In the genomic region with DNA sequence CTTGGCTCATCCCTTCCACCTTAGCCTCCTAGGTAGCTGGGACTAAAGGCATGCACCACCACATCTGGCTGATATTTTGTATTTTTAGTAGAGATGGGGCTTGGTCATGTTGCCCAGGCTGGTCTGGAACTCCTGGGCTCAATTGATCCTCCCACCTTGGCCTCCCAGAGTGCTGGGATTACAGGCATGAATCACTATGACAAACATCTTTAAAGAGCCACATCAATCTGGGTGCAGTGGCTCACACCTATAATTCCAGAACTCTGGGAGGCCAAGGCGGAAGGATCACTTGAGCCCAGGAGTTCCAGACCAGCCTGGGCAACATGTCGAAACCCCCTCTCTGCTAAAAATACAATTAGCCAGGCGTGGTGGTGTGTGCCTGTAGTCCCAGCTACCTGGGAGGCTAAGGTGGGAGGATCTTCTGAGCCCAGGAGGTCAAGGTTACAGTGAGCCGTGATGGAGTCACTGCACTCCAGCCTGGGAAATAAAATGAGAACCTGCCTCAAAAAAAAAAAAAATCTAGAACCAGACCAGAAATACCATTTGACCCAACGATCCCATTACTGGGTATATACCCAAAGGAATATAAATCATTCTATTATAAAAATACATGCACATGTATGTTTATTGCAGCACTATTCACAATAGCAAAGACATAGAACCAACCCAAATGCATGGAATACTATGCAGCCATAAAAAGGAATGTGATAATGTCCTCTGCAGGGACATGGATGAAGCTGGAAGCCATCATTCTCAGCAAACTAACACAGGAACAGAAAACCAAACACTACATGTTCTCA, we compare ENCODE assay signal across 5 cellular contexts. TPM values are rescaled to one million over a fixed set of nuclear protein-coding genes. Genes with fewer than 3 reads are reported as not detected.
DNase-seq lines count a peak whose midpoint lies in the region; FAIRE-seq and TF ChIP-seq lines count a peak whose summit lies in the region.
"Not testable (repeated sequence)": the region's sequence is repeated elsewhere in the genome, so short reads cannot be mapped to it uniquely, and the experiment has no call there.

No MANE protein-coding gene starts in this region.

- H3K9ac ChIP-seq in endodermal cell (ENCODE audit: extremely low read depth, low read length, poor library complexity, severe bottlenecking) = not testable (repeated sequence)

- FAIRE-seq in RCC 7860 (lab: Jason Lieb, UNC) = not testable (repeated sequence)

- H3K36me3 ChIP-seq in HEK293 (ENCODE audit: control insufficient read depth in 2 of 2, insufficient read depth in 1 of 2, low read length in 2 of 2); endodermal cell (ENCODE audit: control insufficient read depth, insufficient read depth, low read length): not testable (repeated sequence)

- CTCF ChIA-PET in HEK293 (lab: Yijun Ruan, JAX) = interaction anchor here (0.6 to 3.8 kb wide), 6 partner anchors 29 to 1199 kb away, joined by 3 to 27 read pairs (median 5); no protein-coding TSS in a partner anchor

- POLR2A ChIA-PET in HEK293 (lab: Yijun Ruan, JAX) = interaction anchor here (2.0 to 3.4 kb wide), 2 partner anchors 16 to 29 kb away, joined by 11 to 18 read pairs; a partner anchor contains a TSS

- H3K27me3 ChIP-seq in endodermal cell (ENCODE audit: control insufficient read depth, insufficient read depth, low read length, poor library complexity, severe bottlenecking) = peaks cover 39% of the 10 kb centered on the region

- WGBS in endodermal cell (ENCODE audit: insufficient coverage in 1 of 2, insufficient read length in 1 of 2), 2 experiments = 94 to 100% methylated on average over 1 to 4 of the region's 5 CpGs

- H3K27ac ChIP-seq in HEK293 (ENCODE audit: extremely low read depth, low read depth, low read length); endodermal cell (ENCODE audit: low read depth, low read length): not testable (repeated sequence)

- H3K36me3 Mint-ChIP-seq in endodermal cell (ENCODE audit: low read depth) = not testable (repeated sequence)

- DNase-seq in RCC 7860 (ENCODE audit: low spot score) = peak; percentile 40
- peak; percentile 24 for DNase-seq in activated effector memory CD4-positive, alpha-beta T cell treated with anti-CD3 and anti-CD28 coated beads, Interleukin-2, amount 50 U/mL, for 16 hours
- peak; percentile 51 for DNase-seq in endodermal cell
- peak; percentile 39 for DNase-seq in mesenteric fat pad (ENCODE audit: low spot score)

- H3K4me3 Mint-ChIP-seq in endodermal cell = not testable (repeated sequence)

- H3K27ac Mint-ChIP-seq in endodermal cell = not testable (repeated sequence)

- H3K27me3 Mint-ChIP-seq in endodermal cell (ENCODE audit: insufficient read depth) = peaks cover 54% of the 10 kb centered on the region

- not testable (repeated sequence) for TF ChIP-seq CTCF in HEK293 (tag by site-specific recombination; IDR thresholded peaks at IDR 0.05); endodermal cell (conservative IDR thresholded peaks at IDR 0.05)

- not testable (repeated sequence) for H3K9me3 ChIP-seq in HEK293 (ENCODE audit: control insufficient read depth, insufficient read depth, low read depth, low read length); endodermal cell (ENCODE audit: control insufficient read depth, low read length)

- H3K4me1 ChIP-seq in HEK293 (ENCODE audit: control insufficient read depth, insufficient read depth, low read length) = not testable (repeated sequence)
- peaks cover 15% of the 10 kb centered on the region for H3K4me1 ChIP-seq in endodermal cell (ENCODE audit: control insufficient read depth, insufficient read depth, low read length)

- H3K4me3 ChIP-seq in HEK293 (ENCODE audit: low read depth, low read length); endodermal cell (ENCODE audit: low read length): not testable (repeated sequence)

- H3K4me1 Mint-ChIP-seq in endodermal cell = peaks cover 44% of the 10 kb centered on the region

- H3K9me3 Mint-ChIP-seq in endodermal cell = not testable (repeated sequence)

TF ChIP-seq in HEK293, 187 proteins besides CTCF, POLR2A, EP300 and RAD21:
- TF ChIP-seq GLIS1 (tag by site-specific recombination; IDR thresholded peaks at IDR 0.05) (peak; percentile 93), ZNF146 (tag by site-specific recombination; IDR thresholded peaks at IDR 0.05) (peak; percentile 98)
- TF ChIP-seq, protein P1, sequence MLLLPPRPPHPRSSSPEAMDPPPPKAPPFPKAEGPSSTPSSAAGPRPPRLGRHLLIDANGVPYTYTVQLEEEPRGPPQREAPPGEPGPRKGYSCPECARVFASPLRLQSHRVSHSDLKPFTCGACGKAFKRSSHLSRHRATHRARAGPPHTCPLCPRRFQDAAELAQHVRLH (tag by site-specific recombination; IDR thresholded peaks at IDR 0.05) = peak; percentile 24; the same call in 1 of the 2 replicates

RNA-seq across cellular contexts. Expression of a gene that starts 2.5 kb away (rescaled TPM):
- total RNA-seq in endodermal cell = 10 to 100 TPM; 21.7 to 48.4 TPM
- polyA plus RNA-seq in endodermal cell (2013, experiment 1 of 2) = 13.5 TPM
- 23.1 TPM for polyA plus RNA-seq in endodermal cell (2013, experiment 2 of 2)
- total RNA-seq in mesenteric fat pad = 195 TPM

RNA-seq across cellular contexts. Expression of a gene that starts 8.3 kb away (rescaled TPM):
- under 1 TPM; 0.46 to 0.71 TPM for total RNA-seq in endodermal cell
- polyA plus RNA-seq in endodermal cell (2013, experiment 1 of 2) = 0.28 TPM
- 0.21 TPM for polyA plus RNA-seq in endodermal cell (2013, experiment 2 of 2)
- not detected for total RNA-seq in mesenteric fat pad

RNA-seq across cellular contexts. Expression of a gene that starts 15.8 kb away (rescaled TPM):
- total RNA-seq in endodermal cell (10 to 100 TPM; 13.0 to 18.4 TPM), mesenteric fat pad (46.2 TPM)
- polyA plus RNA-seq in endodermal cell (2013, experiment 1 of 2) = 6.8 TPM
- polyA plus RNA-seq in endodermal cell (2013, experiment 2 of 2) = 7.2 TPM

RNA-seq across cellular contexts. Expression of a gene that starts 45.1 kb away (rescaled TPM):
- total RNA-seq in endodermal cell (10 to 100 TPM; 10.2 to 12.6 TPM), mesenteric fat pad (210 TPM)
- 9.5 TPM for polyA plus RNA-seq in endodermal cell (2013, experiment 1 of 2)
- polyA plus RNA-seq in endodermal cell (2013, experiment 2 of 2) = 9.6 TPM
